Comparison of ENCODE assay signal across 14 cellular contexts in the genomic region with DNA sequence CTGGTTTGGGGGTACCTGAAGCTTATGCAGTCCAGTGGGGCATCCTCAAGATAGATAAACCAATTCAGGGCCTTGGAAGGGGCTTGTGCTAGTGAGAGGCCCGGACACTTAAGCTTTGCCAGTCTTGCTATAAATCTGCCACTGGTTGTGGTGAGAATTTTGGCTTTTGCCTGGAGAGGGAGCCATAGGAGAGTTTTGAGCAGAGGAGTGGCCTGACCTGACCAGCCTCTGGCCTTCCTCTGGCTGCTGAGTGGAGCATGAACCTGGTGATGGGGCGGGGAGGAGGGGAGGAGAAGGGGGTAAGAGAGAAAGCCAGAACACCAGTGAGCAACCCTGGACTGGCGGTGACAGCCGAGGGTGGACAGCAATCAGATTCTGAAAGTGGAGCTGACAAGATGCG. TPM values are rescaled to one million over a fixed set of nuclear protein-coding genes. Genes with fewer than 3 reads are reported as not detected.
DNase-seq lines count a peak whose midpoint lies in the region; ATAC-seq and TF ChIP-seq lines count a peak whose summit lies in the region.
"Had no signal": no experiment of that assay in that cellular context is flagged by ENCODE, and none has a peak within 500 bp of the region (broad histone marks: within the 10 kb centered on the region; RNA-seq: fewer than 3 reads in every experiment).

No MANE protein-coding gene starts in this region.

- H4K20me1 ChIP-seq in GM23338 (replicated peaks; ENCODE audit: insufficient read depth) (no peaks in the 10 kb centered on the region; the same call in 1 of the 2 replicates), neural progenitor cell (ENCODE audit: low read depth) (peaks cover 28% of the 10 kb centered on the region)

- H3K27me3 Mint-ChIP-seq in GM23338 (ENCODE audit: insufficient read depth, low read depth, poor library complexity) = peaks cover 7% of the 10 kb centered on the region
- peaks cover 8% of the 10 kb centered on the region for H3K27me3 Mint-ChIP-seq in neural progenitor cell (ENCODE audit: insufficient read depth, low read depth)

- DNase-seq in GM23338 (ENCODE audit: low spot score) = peak; percentile 77
- DNase-seq in NCI-H460 (ENCODE audit: extremely low read depth, low read depth) = peak; percentile 11
- peak; percentile 20 for DNase-seq in dermis blood vessel endothelial cell
- DNase-seq in neural progenitor cell (ENCODE audit: low spot score) = peak; percentile 46
- no peak for DNase-seq in GOT3 (lab: John Stamatoyannopoulos, UW)
- DNase-seq in activated CD4-positive, alpha-beta T cell treated with anti-CD3 and anti-CD28 coated beads for 48 hours = no peak
- DNase-seq: activated T-cell treated with anti-CD3 and anti-CD28 coated beads, Interleukin-2, amount 50 U/mL, for 24 hours; central memory CD4-positive, alpha-beta T cell; lower lobe of right lung; NCI-H1105; NK-92 treated with Interleukin-12 subunit alpha and Interleukin-12 subunit beta, amount 100 ng/mL, for 24 hours; T-helper 9 cell had no signal

- peak; percentile 47 to 66 for TF ChIP-seq CTCF in GM23338 (conservative IDR thresholded peaks at IDR 0.05; ENCODE audit: low read depth in 2 of 2)
- TF ChIP-seq CTCF in neural progenitor cell (IDR thresholded peaks at IDR 0.05) = peak; percentile 47

- H3K9me2 ChIP-seq in GM23338 (ENCODE audit: insufficient read depth) = no peaks in the 10 kb centered on the region

- no peak overlapping the region for H3K4me2 ChIP-seq in GM23338
- no peak overlapping the region for H3K4me2 ChIP-seq in neural progenitor cell

- H3K27ac Mint-ChIP-seq in GM23338 = no peak overlapping the region
- H3K27ac Mint-ChIP-seq in neural progenitor cell = no peak overlapping the region
- H3K27ac Mint-ChIP-seq: activated T-cell treated with anti-CD3 and anti-CD28 coated beads, Interleukin-2, amount 50 U/mL, for 24 hours had no signal

- ATAC-seq in GM23338 (peak; percentile 90), GM19397 (IDR thresholded peaks at IDR 0.05; ENCODE audit: unreplicated experiment) (no peak)

- H3K4me1 Mint-ChIP-seq in GM23338 (peaks cover 15% of the 10 kb centered on the region), neural progenitor cell (peaks cover 3% of the 10 kb centered on the region)

- H3K4me1 ChIP-seq in GM23338 (ENCODE audit: insufficient read depth) (peaks cover 9% of the 10 kb centered on the region; the same call in 1 of the 2 replicates), neural progenitor cell (peaks cover 7% of the 10 kb centered on the region)
- H3K4me1 ChIP-seq: lower lobe of right lung had no signal

- no peak overlapping the region for H2AFZ ChIP-seq in GM23338
- no peak overlapping the region for H2AFZ ChIP-seq in neural progenitor cell (replicated peaks)

- H3K36me3 ChIP-seq in GM23338 (ENCODE audit: insufficient read depth) (no peaks in the 10 kb centered on the region), neural progenitor cell (no peaks in the 10 kb centered on the region)
- H3K36me3 ChIP-seq: thoracic aorta had no signal

- H3F3A ChIP-seq in GM23338 (replicated peaks; ENCODE audit: low read depth) (no peaks in the 10 kb centered on the region), neural progenitor cell (ENCODE audit: low read depth) (no peaks in the 10 kb centered on the region)

- H3K9ac ChIP-seq in neural progenitor cell = no peak overlapping the region

- H3K4me3 ChIP-seq in GM23338 (no peak overlapping the region), neural progenitor cell (no peak overlapping the region)
- H3K4me3 ChIP-seq: lower lobe of right lung, thoracic aorta had no signal

- H3K79me2 ChIP-seq in GM23338 (replicated peaks; ENCODE audit: insufficient read depth) (no peaks in the 10 kb centered on the region), neural progenitor cell (ENCODE audit: low read depth) (no peaks in the 10 kb centered on the region)

- H3K36me3 Mint-ChIP-seq in GM23338 (ENCODE audit: low read depth) = peaks cover 2% of the 10 kb centered on the region; the same call in 1 of the 3 replicates
- H3K36me3 Mint-ChIP-seq in neural progenitor cell = peaks cover 13% of the 10 kb centered on the region

- H3K4me3 Mint-ChIP-seq in GM23338 (no peak overlapping the region), neural progenitor cell (no peak overlapping the region)
- H3K4me3 Mint-ChIP-seq: activated T-cell treated with anti-CD3 and anti-CD28 coated beads, Interleukin-2, amount 50 U/mL, for 24 hours had no signal

- no peak overlapping the region for H3K27ac ChIP-seq in GM23338 (ENCODE audit: low read depth)
- H3K27ac ChIP-seq in neural progenitor cell = no peak overlapping the region
- H3K27ac ChIP-seq: lower lobe of right lung, thoracic aorta had no signal

- H3K9me3 ChIP-seq in neural progenitor cell (ENCODE audit: low read depth) = no peaks in the 10 kb centered on the region
- H3K9me3 ChIP-seq: lower lobe of right lung, thoracic aorta had no signal

- H3K27me3 ChIP-seq in GM23338 (ENCODE audit: insufficient read depth) (0 out of 2 replicates have a peak, but pooled peaks cover 4% of the 10 kb centered on the region), neural progenitor cell (peaks cover 6% of the 10 kb centered on the region)

- H3K9me3 Mint-ChIP-seq in GM23338 = no peaks in the 10 kb centered on the region
- H3K9me3 Mint-ChIP-seq in neural progenitor cell = no peaks in the 10 kb centered on the region
- H3K9me3 Mint-ChIP-seq: activated T-cell treated with anti-CD3 and anti-CD28 coated beads, Interleukin-2, amount 50 U/mL, for 24 hours had no signal

TF ChIP-seq in GM23338, 12 proteins besides CTCF, POLR2A, EP300 and RAD21 (continues in another document):
- TF ChIP-seq JUNB (IDR thresholded peaks at IDR 0.05; ENCODE audit: unreplicated experiment) = no peak
- TF ChIP-seq, protein P1, sequence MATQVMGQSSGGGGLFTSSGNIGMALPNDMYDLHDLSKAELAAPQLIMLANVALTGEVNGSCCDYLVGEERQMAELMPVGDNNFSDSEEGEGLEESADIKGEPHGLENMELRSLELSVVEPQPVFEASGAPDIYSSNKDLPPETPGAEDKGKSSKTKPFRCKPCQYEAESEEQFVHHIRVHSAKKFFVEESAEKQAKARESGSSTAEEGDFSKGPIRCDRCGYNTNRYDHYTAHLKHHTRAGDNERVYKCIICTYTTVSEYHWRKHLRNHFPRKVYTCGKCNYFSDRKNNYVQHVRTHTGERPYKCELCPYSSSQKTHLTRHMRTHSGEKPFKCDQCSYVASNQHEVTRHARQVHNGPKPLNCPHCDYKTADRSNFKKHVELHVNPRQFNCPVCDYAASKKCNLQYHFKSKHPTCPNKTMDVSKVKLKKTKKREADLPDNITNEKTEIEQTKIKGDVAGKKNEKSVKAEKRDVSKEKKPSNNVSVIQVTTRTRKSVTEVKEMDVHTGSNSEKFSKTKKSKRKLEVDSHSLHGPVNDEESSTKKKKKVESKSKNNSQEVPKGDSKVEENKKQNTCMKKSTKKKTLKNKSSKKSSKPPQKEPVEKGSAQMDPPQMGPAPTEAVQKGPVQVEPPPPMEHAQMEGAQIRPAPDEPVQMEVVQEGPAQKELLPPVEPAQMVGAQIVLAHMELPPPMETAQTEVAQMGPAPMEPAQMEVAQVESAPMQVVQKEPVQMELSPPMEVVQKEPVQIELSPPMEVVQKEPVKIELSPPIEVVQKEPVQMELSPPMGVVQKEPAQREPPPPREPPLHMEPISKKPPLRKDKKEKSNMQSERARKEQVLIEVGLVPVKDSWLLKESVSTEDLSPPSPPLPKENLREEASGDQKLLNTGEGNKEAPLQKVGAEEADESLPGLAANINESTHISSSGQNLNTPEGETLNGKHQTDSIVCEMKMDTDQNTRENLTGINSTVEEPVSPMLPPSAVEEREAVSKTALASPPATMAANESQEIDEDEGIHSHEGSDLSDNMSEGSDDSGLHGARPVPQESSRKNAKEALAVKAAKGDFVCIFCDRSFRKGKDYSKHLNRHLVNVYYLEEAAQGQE (IDR thresholded peaks at IDR 0.05; ENCODE audit: unreplicated experiment) = no peak

RNA-seq across cellular contexts. Expression of gene TMEM74B, which starts 7.1 kb away (rescaled TPM):
- total RNA-seq in GM23338 (2014; rRNA removed; shearing (Covaris generic)) = 3.6 and 4.8 TPM in 2 replicates
- polyA plus RNA-seq in GM23338 (2016; fragmentation: Nextera tagmentation; extraction: Ambion mirVana) = 1.0 and 1.5 TPM in 2 replicates
- 1.6 and 2.2 TPM in 2 replicates for total RNA-seq in NCI-H460 (2014; rRNA removed; shearing (Covaris generic))
- 2.0 and 2.7 TPM in 2 replicates for polyA plus RNA-seq in NCI-H460 (2014; cell fraction: nucleus; rRNA removed)
- total RNA-seq in dermis blood vessel endothelial cell (0.34 and 0.60 TPM in 2 replicates), neural progenitor cell (ENCODE audit: low replicate concordance) (2.5 and 4.2 TPM in 2 replicates)
- total RNA-seq: thoracic aorta had no signal

RNA-seq across cellular contexts. Expression of gene C20orf202, which starts 25.6 kb away (rescaled TPM):
- not detected in 2 replicates for total RNA-seq in GM23338 (2014; rRNA removed; shearing (Covaris generic))
- 0.17 TPM in 1 of 2 replicates, not detected in the other for polyA plus RNA-seq in GM23338 (2016; fragmentation: Nextera tagmentation; extraction: Ambion mirVana)
- 0.05 TPM in 1 of 2 replicates, not detected in the other for total RNA-seq in NCI-H460 (2014; rRNA removed; shearing (Covaris generic))
- polyA plus RNA-seq in NCI-H460 (2014; cell fraction: nucleus; rRNA removed) = not detected in 2 replicates
- total RNA-seq in dermis blood vessel endothelial cell (not detected in 2 replicates), neural progenitor cell (ENCODE audit: low replicate concordance) (not detected in 2 replicates)

RNA-seq across cellular contexts. Expression of gene RAD21L1, which starts 48.2 kb away (rescaled TPM):
- total RNA-seq in GM23338 (2014; rRNA removed; shearing (Covaris generic)) = 0.10 TPM in 1 of 2 replicates, not detected in the other
- 0.38 and 0.95 TPM in 2 replicates for polyA plus RNA-seq in GM23338 (2016; fragmentation: Nextera tagmentation; extraction: Ambion mirVana)
- total RNA-seq in NCI-H460 (2014; rRNA removed; shearing (Covaris generic)) = 0.25 and 0.32 TPM in 2 replicates
- polyA plus RNA-seq in NCI-H460 (2014; cell fraction: nucleus; rRNA removed) = not detected in 2 replicates
- total RNA-seq in dermis blood vessel endothelial cell (not detected in 2 replicates), neural progenitor cell (ENCODE audit: low replicate concordance) (not detected in 2 replicates)
- total RNA-seq: lower lobe of right lung, thoracic aorta had no signal

RNA-seq across cellular contexts. Expression of gene PSMF1, which starts 59.3 kb away (rescaled TPM):
- total RNA-seq in GM23338 (2014; rRNA removed; shearing (Covaris generic)) = 46.5 and 84.2 TPM in 2 replicates
- polyA plus RNA-seq in GM23338 (2016; fragmentation: Nextera tagmentation; extraction: Ambion mirVana) = 70.4 and 73.7 TPM in 2 replicates
- total RNA-seq in NCI-H460 (2014; rRNA removed; shearing (Covaris generic)) = 66.4 and 76.8 TPM in 2 replicates
- 40.0 and 49.4 TPM in 2 replicates for polyA plus RNA-seq in NCI-H460 (2014; cell fraction: nucleus; rRNA removed)
- 32.7 and 65.0 TPM in 2 replicates for total RNA-seq in dermis blood vessel endothelial cell
- 34.0 and 56.0 TPM in 2 replicates for total RNA-seq in neural progenitor cell (ENCODE audit: low replicate concordance)

Comparison
In these comparisons a context has a peak if more than half of its experiments do, and no peak if none do; other contexts are left out.
1. DNase-seq: peak in GM23338 (single experiment), NCI-H460 (single experiment), dermis blood vessel endothelial cell (single experiment) and neural progenitor cell (single experiment); none in GOT3 (single experiment) and activated CD4-positive, alpha-beta T cell treated with anti-CD3 and anti-CD28 coated beads for 48 hours (single experiment).